In the genomic region with DNA sequence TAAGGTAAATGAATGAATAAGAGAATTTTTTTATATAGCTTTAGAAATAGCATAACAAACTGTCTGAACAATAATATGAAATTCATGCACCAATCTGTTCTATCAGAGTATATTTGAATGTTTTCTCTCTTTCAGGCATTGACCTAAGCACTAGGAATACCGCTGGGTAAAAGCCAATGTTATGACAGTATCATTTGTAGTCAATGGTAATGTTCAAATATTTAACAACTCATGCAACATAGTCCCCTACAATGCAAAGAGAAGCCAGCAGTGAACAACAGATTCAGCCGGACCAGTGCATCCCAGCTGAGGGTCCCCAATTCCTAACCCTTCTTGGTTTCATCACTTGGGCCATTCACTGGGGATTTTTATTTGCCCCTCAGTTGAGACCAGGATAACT, we compare ENCODE assay signal across 18 cellular contexts. TPM values are rescaled to one million over a fixed set of nuclear protein-coding genes. Genes with fewer than 3 reads are reported as not detected.
DNase-seq lines count a peak whose midpoint lies in the region; ATAC-seq, FAIRE-seq and TF ChIP-seq lines count a peak whose summit lies in the region.
"Had no signal": no experiment of that assay in that cellular context is flagged by ENCODE, and none has a peak within 500 bp of the region (broad histone marks: within the 10 kb centered on the region; RNA-seq: fewer than 3 reads in every experiment).

No MANE protein-coding gene starts in this region.

- H3K27ac ChIP-seq in GM23248 (no peak overlapping the region), H1 (ENCODE audit: low read depth, low read length) (no peak overlapping the region), tibial artery (no peak overlapping the region), ascending aorta (no peak overlapping the region)
- H3K27ac ChIP-seq: BLaER1, C4-2B had no signal

- H3K23me2 ChIP-seq in H1 (ENCODE audit: low read depth, low read length) = no peaks in the 10 kb centered on the region

- no peak overlapping the region for H4K91ac ChIP-seq in H1 (replicated peaks; ENCODE audit: insufficient read length, low read length)

- FAIRE-seq in H1 (lab: Jason Lieb, UNC) = no peak
- FAIRE-seq: D721Med, GM12878 had no signal

- H3F3A ChIP-seq in GM23248 (ENCODE audit: insufficient read depth) = no peaks in the 10 kb centered on the region

- POLR2A ChIA-PET in H1 (lab: Charles Lee; ENCODE audit: partially characterized antibody) = interaction anchor here (0.9 kb wide), 1 partner anchor 1731 kb away, joined by 3 read pairs; no protein-coding TSS in a partner anchor

- H2BK5ac ChIP-seq in H1 (ENCODE audit: low read depth, low read length) = no peak overlapping the region

- no peak overlapping the region for H3K56ac ChIP-seq in H1 (replicated peaks; ENCODE audit: insufficient read length, low read depth, low read length)

- no peak overlapping the region for H3K23ac ChIP-seq in H1 (ENCODE audit: insufficient read length)

- H2AFZ ChIP-seq in GM23248 (no peak overlapping the region), H1 (ENCODE audit: low read length) (peak overlapping the region; percentile 12; the same call in 1 of the 2 replicates)

- in situ Hi-C loops in GM23248 (cut with MboI) = no loop called here

- no peak overlapping the region for H3K18ac ChIP-seq in H1 (ENCODE audit: extremely low read depth, low read length)

- H3K14ac ChIP-seq in H1 (ENCODE audit: insufficient read length) = no peak overlapping the region

- peak; percentile 83 for ATAC-seq in left lobe of liver
- ATAC-seq: GM12878, HCT116 had no signal

- H3K36me3 ChIP-seq in GM23248 (ENCODE audit: low read depth) = no peaks in the 10 kb centered on the region
- H3K36me3 ChIP-seq in H1 (ENCODE audit: control insufficient read depth in 2 of 4, insufficient read depth in 4 of 4, low read length in 3 of 4) = no peaks in the 10 kb centered on the region
- H3K36me3 ChIP-seq in tibial artery = no peaks in the 10 kb centered on the region
- H3K36me3 ChIP-seq in ascending aorta = no peaks in the 10 kb centered on the region
- H3K36me3 ChIP-seq: BLaER1 had no signal

- WGBS in GM23248 (ENCODE audit: low coverage in 1 of 2, low lambda C conversion rate in 2 of 2, missing lambda C conversion rate in 2 of 2), 2 experiments = 78 to 79% methylated on average over 2 of the region's 2 CpGs
- WGBS in H1 (ENCODE audit: extremely low coverage in 1 of 2, insufficient coverage in 1 of 2, insufficient read length in 1 of 2, insufficient replicate concordance in 2 of 2, low coverage in 1 of 2, low lambda C conversion rate in 2 of 2, missing lambda C conversion rate in 1 of 2), 2 experiments = 70% methylated on average over 2 of the region's 2 CpGs; no CpG with 5 or more reads in 1 of the 2 experiments

- TF ChIP-seq EP300 in H1 (IDR thresholded peaks at IDR 0.05; ENCODE audit: borderline replicate concordance in 1 of 2, low read depth in 2 of 2, low read length in 2 of 2) = no peak

- no peak overlapping the region for H2BK20ac ChIP-seq in H1 (ENCODE audit: low read length)

- no peaks in the 10 kb centered on the region for H3K27me3 ChIP-seq in GM23248 (replicated peaks; ENCODE audit: insufficient read depth)
- H3K27me3 ChIP-seq in H1 (replicated peaks in 1 of 4; ENCODE audit: control insufficient read depth in 3 of 4, extremely low read depth in 1 of 4, insufficient read depth in 3 of 4, low read length in 3 of 4) = no peaks in the 10 kb centered on the region
- H3K27me3 ChIP-seq in tibial artery = no peaks in the 10 kb centered on the region
- H3K27me3 ChIP-seq in ascending aorta = no peaks in the 10 kb centered on the region
- H3K27me3 ChIP-seq: BLaER1 had no signal

- H4K20me1 ChIP-seq in GM23248 (ENCODE audit: insufficient read depth) = no peaks in the 10 kb centered on the region
- H4K20me1 ChIP-seq in H1 (replicated peaks in 1 of 2; ENCODE audit: control insufficient read depth in 1 of 2, insufficient read depth in 2 of 2, low read length in 2 of 2) = no peaks in the 10 kb centered on the region
- H4K20me1 ChIP-seq: BLaER1 had no signal

- intact Hi-C loops in tibial artery (cut with DNase I; ENCODE audit: low total_unique reads) = no loop called here
- intact Hi-C loops in ascending aorta (cut with DNase I) = no loop called here

- H2BK15ac ChIP-seq in H1 (ENCODE audit: low read length) = no peak overlapping the region

- H4K5ac ChIP-seq in H1 (ENCODE audit: insufficient read length, low read depth, low read length) = no peak overlapping the region

- CTCF ChIA-PET in H1 (lab: Charles Lee; ENCODE audit: partially characterized antibody) = interaction anchor here (1.3 kb wide), 1 partner anchor 101 kb away, joined by 3 read pairs; no protein-coding TSS in a partner anchor

- H2BK12ac ChIP-seq in H1 (ENCODE audit: low read depth, low read length) = no peak overlapping the region

- H3K4me2 ChIP-seq in GM23248 (ENCODE audit: unreplicated experiment) (no peak overlapping the region), H1 (ENCODE audit: insufficient read depth in 1 of 2, low read depth in 2 of 2, low read length in 2 of 2) (no peak overlapping the region)
- H3K4me2 ChIP-seq: BLaER1 had no signal

- no peak overlapping the region for H3K4ac ChIP-seq in H1 (replicated peaks; ENCODE audit: insufficient read length, low read depth, low read length)

- no peak for TF ChIP-seq CTCF in H1 (IDR thresholded peaks at IDR 0.05; ENCODE audit: control extremely low read depth in 1 of 3, insufficient read depth in 1 of 3, low read depth in 1 of 3, low read length in 3 of 3)
- TF ChIP-seq CTCF in tibial artery (IDR thresholded peaks at IDR 0.05) = no peak
- no peak for TF ChIP-seq CTCF in ascending aorta (IDR thresholded peaks at IDR 0.05)

- no peak overlapping the region for H3K9ac ChIP-seq in GM23248
- no peak overlapping the region; a peak in 1 of 7 replicates for H3K9ac ChIP-seq in H1 (replicated peaks in 1 of 4; ENCODE audit: extremely low read depth in 1 of 4, low read depth in 3 of 4, low read length in 3 of 4)
- H3K9ac ChIP-seq: BLaER1 had no signal

- DNase-seq in GM23248 (peak; percentile 23), H1 (ENCODE audit: low read depth in 1 of 2, low spot score in 2 of 2) (no peak), left lobe of liver (ENCODE audit: low spot score) (no peak), tibial artery (no peak), ascending aorta (ENCODE audit: low spot score in 2 of 2) (no peak)
- no peak for DNase-seq in activated CD4-positive, CD25-positive, alpha-beta regulatory T cell treated with anti-CD3 and anti-CD28 coated beads, Interleukin-2, amount 50 U/mL, for 72 hours
- DNase-seq: CD4-positive, alpha-beta T cell; CD8-positive, alpha-beta memory T cell; DMS 273 treated with DMSO at 0.1 percent for 48 hours; DMS79; EL; GDM1; H9 had no signal

- TF ChIP-seq POLR2A in H1 (IDR thresholded peaks at IDR 0.05; ENCODE audit: control extremely low read depth in 1 of 2, low read depth in 2 of 2, low read length in 2 of 2) = no peak

- H3K9me3 ChIP-seq in GM23248 (ENCODE audit: low read depth) (no peaks in the 10 kb centered on the region), H1 (ENCODE audit: insufficient read depth in 2 of 2, low read depth in 1 of 2, low read length in 1 of 2) (no peaks in the 10 kb centered on the region), tibial artery (no peaks in the 10 kb centered on the region), ascending aorta (no peaks in the 10 kb centered on the region)
- H3K9me3 ChIP-seq: BLaER1 had no signal

- no peaks in the 10 kb centered on the region for H3K79me1 ChIP-seq in H1 (ENCODE audit: low read depth, low read length)

- H3K4me3 ChIP-seq in GM23248 = no peak overlapping the region
- no peak overlapping the region for H3K4me3 ChIP-seq in H1 (ENCODE audit: extremely low read depth in 1 of 4, insufficient read depth in 2 of 4, low read depth in 3 of 4, low read length in 4 of 4)
- no peak overlapping the region for H3K4me3 ChIP-seq in tibial artery
- no peak overlapping the region for H3K4me3 ChIP-seq in ascending aorta
- H3K4me3 ChIP-seq: BLaER1, GM12878 had no signal

- H2AK5ac ChIP-seq in H1 (ENCODE audit: low read depth, low read length) = no peak overlapping the region

- H2BK120ac ChIP-seq in H1 (replicated peaks; ENCODE audit: low read depth, low read length) = no peak overlapping the region

- no peaks in the 10 kb centered on the region for H3K79me2 ChIP-seq in GM23248 (ENCODE audit: insufficient read depth)
- H3K79me2 ChIP-seq in H1 (ENCODE audit: control insufficient read depth in 1 of 2, insufficient read depth in 2 of 2, low read length in 2 of 2) = no peaks in the 10 kb centered on the region

- H3K9me2 ChIP-seq in GM23248 (ENCODE audit: insufficient read depth) = no peaks in the 10 kb centered on the region

- TF ChIP-seq RAD21 in H1 (IDR thresholded peaks at IDR 0.05 in 1 of 2, conservative IDR thresholded peaks at IDR 0.05 in 1 of 2; ENCODE audit: low read depth in 2 of 2, low read length in 2 of 2) = no peak

- H3K4me1 ChIP-seq in GM23248 (ENCODE audit: insufficient read depth) (peaks cover 7% of the 10 kb centered on the region), H1 (replicated peaks in 1 of 4; ENCODE audit: control insufficient read depth in 3 of 4, insufficient read depth in 4 of 4, low read length in 3 of 4) (peaks cover 4 to 16% (median 5%) of the 10 kb centered on the region in 4 experiments; a peak in 6 of 7 replicates), tibial artery (no peaks in the 10 kb centered on the region), ascending aorta (no peaks in the 10 kb centered on the region)

- H4K8ac ChIP-seq in H1 (ENCODE audit: extremely low read depth, insufficient read depth, low read length) = no peak overlapping the region

TF ChIP-seq in H1, 55 proteins besides CTCF, POLR2A, EP300 and RAD21 (continues in another document):
- TF ChIP-seq EZH2 (IDR thresholded peaks at IDR 0.05; ENCODE audit: low read depth, low read length, severe bottlenecking) (no peak), BRCA1 (IDR thresholded peaks at IDR 0.05; ENCODE audit: low read depth, low read length) (no peak), POLR2AphosphoS5 (IDR thresholded peaks at IDR 0.05; ENCODE audit: low read depth, low read length) (no peak)

RNA-seq across cellular contexts. Expression of gene MYCBP2, which starts 52.6 kb away (rescaled TPM):
- total RNA-seq in GM23248 (2014; rRNA removed; shearing (Covaris generic)) = 61.8 and 63.0 TPM in 2 replicates
- polyA plus RNA-seq in GM23248 (2016; fragmentation: Nextera tagmentation; extraction: Ambion mirVana) (27.4 and 28.9 TPM in 2 replicates), H1 (2011; rRNA removed) (17.0 and 19.0 TPM in 2 replicates)
- 52.1 TPM in 2 replicates for total RNA-seq in H1 (2021; fragmentation: NEBNext Ultra II Directional; extraction: Animal tissue kit (Norgen Biotek cat#: 25700))
- 31.4 TPM for polyA plus RNA-seq in H1 (2011; cell fraction: cytosol; rRNA removed)
- 30.4 TPM for polyA plus RNA-seq in H1 (2011; cell fraction: nucleus; rRNA removed)
- 24.8 to 40.5 TPM (median 34.8 TPM) in 4 replicates for polyA plus RNA-seq in H1 (2012, experiment 1 of 2)
- 1.8 TPM for polyA plus RNA-seq in H1 (2012, experiment 2 of 2)
- polyA plus RNA-seq in H1 (2013, experiment 1 of 2) = 21.3 TPM
- polyA plus RNA-seq in H1 (2013, experiment 2 of 2) = 19.6 TPM
- 55.8 and 77.3 TPM in 2 replicates for polyA minus RNA-seq in H1 (2011; rRNA and poly(A)+ RNA removed)
- polyA minus RNA-seq in H1 (2011; cell fraction: cytosol; rRNA and poly(A)+ RNA removed) = 48.1 TPM
- 145 TPM for polyA minus RNA-seq in H1 (2011; cell fraction: nucleus; rRNA and poly(A)+ RNA removed)
- total RNA-seq in left lobe of liver (45.9 TPM), ascending aorta (264 TPM)
